Comparison of ENCODE assay signal across 1 cellular context in genomic region chr3:52177701-52178042, GRCh38.
TF ChIP-seq lines count a peak whose summit lies in the region.

No MANE protein-coding gene starts in this region.

TF ChIP-seq in HepG2, 621 proteins besides CTCF, POLR2A, EP300 and RAD21 (continued from another document and continues in another):
- TF ChIP-seq ZBTB14 (CRISPR knock-in tag; IDR thresholded peaks at IDR 0.05) (no peak), CAMTA2 (CRISPR knock-in tag; IDR thresholded peaks at IDR 0.05; ENCODE audit: borderline replicate concordance) (no peak), ZNF562 (CRISPR knock-in tag; IDR thresholded peaks at IDR 0.05; ENCODE audit: borderline replicate concordance) (no peak), SMAD1 (CRISPR knock-in tag; IDR thresholded peaks at IDR 0.05; ENCODE audit: borderline replicate concordance, low read depth) (0 out of 2 replicates have a peak, but pooled peaks have one; percentile 43), ZNF547 (CRISPR knock-in tag; IDR thresholded peaks at IDR 0.05) (no peak), ZNF720 (CRISPR knock-in tag; IDR thresholded peaks at IDR 0.05) (no peak), ISX (CRISPR knock-in tag; conservative IDR thresholded peaks at IDR 0.05) (no peak), NFKB2 (CRISPR knock-in tag; IDR thresholded peaks at IDR 0.05; ENCODE audit: borderline replicate concordance) (peak; percentile 21; the same call in 1 of the 2 replicates), ZNF563 (CRISPR knock-in tag; IDR thresholded peaks at IDR 0.05) (0 out of 2 replicates have a peak, but pooled peaks have one; percentile 21), MAFG (CRISPR knock-in tag; IDR thresholded peaks at IDR 0.05) (no peak), ZNF605 (CRISPR knock-in tag; IDR thresholded peaks at IDR 0.05) (no peak), ESRRA (CRISPR knock-in tag; IDR thresholded peaks at IDR 0.05; ENCODE audit: low read depth) (0 out of 2 replicates have a peak, but pooled peaks have one; percentile 14), ZSCAN31 (CRISPR knock-in tag; IDR thresholded peaks at IDR 0.05; ENCODE audit: low read depth) (0 out of 2 replicates have a peak, but pooled peaks have one; percentile 2), HNRNPLL (IDR thresholded peaks at IDR 0.05; ENCODE audit: low read depth, low read length, poor library complexity, severe bottlenecking) (no peak), ZNF484 (CRISPR knock-in tag; IDR thresholded peaks at IDR 0.05; ENCODE audit: borderline replicate concordance, low read depth) (no peak), SALL2 (CRISPR knock-in tag; IDR thresholded peaks at IDR 0.05) (no peak), ZNF431 (CRISPR knock-in tag; IDR thresholded peaks at IDR 0.05; ENCODE audit: borderline replicate concordance, low read depth) (no peak), SRY (CRISPR knock-in tag; IDR thresholded peaks at IDR 0.05) (0 out of 2 replicates have a peak, but pooled peaks have one; percentile 56), RCOR2 (CRISPR knock-in tag; IDR thresholded peaks at IDR 0.05) (0 out of 2 replicates have a peak, but pooled peaks have one; percentile 9), ZUFSP (CRISPR knock-in tag; IDR thresholded peaks at IDR 0.05; ENCODE audit: borderline replicate concordance) (no peak), ZNF558 (CRISPR knock-in tag; IDR thresholded peaks at IDR 0.05; ENCODE audit: borderline replicate concordance) (no peak), ZSCAN5A (CRISPR knock-in tag; IDR thresholded peaks at IDR 0.05; ENCODE audit: borderline replicate concordance) (no peak), ZNF746 (CRISPR knock-in tag; IDR thresholded peaks at IDR 0.05) (no peak), ZBTB3 (CRISPR knock-in tag; IDR thresholded peaks at IDR 0.05; ENCODE audit: borderline replicate concordance, low read depth) (no peak), ZBTB4 (CRISPR knock-in tag; IDR thresholded peaks at IDR 0.05; ENCODE audit: borderline replicate concordance) (0 out of 2 replicates have a peak, but pooled peaks have one; percentile 2), TEAD3 (CRISPR knock-in tag; optimal IDR thresholded peaks at IDR 0.05; ENCODE audit: borderline replicate concordance) (peak; percentile 37), NR0B2 (CRISPR knock-in tag; IDR thresholded peaks at IDR 0.05) (no peak), DDIT3 (CRISPR knock-in tag; IDR thresholded peaks at IDR 0.05) (no peak), NCOA5 (CRISPR knock-in tag; IDR thresholded peaks at IDR 0.05) (no peak), ZNF276 (CRISPR knock-in tag; IDR thresholded peaks at IDR 0.05; ENCODE audit: low read depth) (0 out of 2 replicates have a peak, but pooled peaks have one; percentile 11), RBFOX2 (IDR thresholded peaks at IDR 0.05; ENCODE audit: low read depth, low read length) (no peak), ZFX (CRISPR knock-in tag; IDR thresholded peaks at IDR 0.05; ENCODE audit: low read depth) (peak; percentile 39; the same call in 1 of the 2 replicates), ZNF710 (CRISPR knock-in tag; IDR thresholded peaks at IDR 0.05; ENCODE audit: borderline replicate concordance) (no peak), ZHX2 (IDR thresholded peaks at IDR 0.05; ENCODE audit: low read depth) (no peak), ZHX2 (CRISPR knock-in tag; IDR thresholded peaks at IDR 0.05; ENCODE audit: borderline replicate concordance) (no peak), HHEX (CRISPR knock-in tag; IDR thresholded peaks at IDR 0.05) (no peak)
